ENCODE assay signal across 29 cellular contexts in genomic region chr6:37906121-37906520, GRCh38.
"Had no signal": no experiment of that assay in that cellular context is flagged by ENCODE, and none has a peak within 500 bp of the region (broad histone marks: within the 10 kb centered on the region; RNA-seq: fewer than 3 reads in every experiment).

No MANE protein-coding gene starts in this region.

- H3K4me3 Mint-ChIP-seq: activated CD8-positive, alpha-beta T cell treated with anti-CD3 and anti-CD28 coated beads, Interleukin-2, amount 10 ng/mL, durations not matched to agents 7 days and 5 days; activated naive CD8-positive, alpha-beta T cell treated with anti-CD3 and anti-CD28 coated beads, Interleukin-2, amount 50 U/mL, for 24 hours; activated T-helper 1 cell treated with anti-CD3 and anti-CD28 coated beads, Interleukin-12 subunit alpha, Interleukin-12 subunit beta, Interleukin-2, Interleukin-4 antibody, amounts not matched to agents 30 ng/mL and 10 ng/mL and 1 ng/mL, durations not matched to agents 14 hours and 24 hours and 36 hours; central memory CD8-positive, alpha-beta T cell; mesothelial cell of epicardium; neural progenitor cell had no signal

- H3K27ac ChIP-seq: ascending aorta, coronary artery, neural progenitor cell, testis, uterus had no signal

- H3K36me3 ChIP-seq: ascending aorta, breast epithelium, neural progenitor cell, uterus had no signal

- H3K27me3 Mint-ChIP-seq: activated naive CD8-positive, alpha-beta T cell treated with anti-CD3 and anti-CD28 coated beads, Interleukin-2, amount 50 U/mL, for 24 hours; central memory CD8-positive, alpha-beta T cell; naive thymus-derived CD8-positive, alpha-beta T cell had no signal

- H3K4me3 ChIP-seq: ascending aorta, breast epithelium, coronary artery, lung, neural progenitor cell, smooth muscle cell, testis, uterus had no signal

- DNase-seq: activated CD4-positive, alpha-beta T cell treated with anti-CD3 and anti-CD28 coated beads for 1 hour; activated CD4-positive, alpha-beta T cell treated with anti-CD3 and anti-CD28 coated beads, Interleukin-2, amount 50 U/mL, for 1 hour; activated CD8-positive, alpha-beta T cell treated with anti-CD3 and anti-CD28 coated beads, Interleukin-2, amount 10 ng/mL, durations not matched to agents 7 days and 5 days; activated gamma-delta T cell; activated naive CD4-positive, alpha-beta T cell treated with anti-CD3 and anti-CD28 coated beads, Interleukin-2, amount 50 U/mL, for 16 hours; activated naive CD8-positive, alpha-beta T cell treated with anti-CD3 and anti-CD28 coated beads, Interleukin-2, amount 50 U/mL, for 24 hours; effector CD4-positive, alpha-beta T cell; erythroblast; foreskin fibroblast; naive thymus-derived CD8-positive, alpha-beta T cell; posterior cingulate gyrus; stimulated activated CD4-positive, alpha-beta T cell treated with anti-CD3 and anti-CD28 coated beads, Interleukin-15, amount 100 ng/mL, for 24 hours; stimulated activated CD8-positive, alpha-beta memory T cell treated with anti-CD3 and anti-CD28 coated beads, Interleukin-4, amount 100 ng/mL, for 48 hours; stimulated activated naive CD4-positive, alpha-beta T cell; T-helper 9 cell; testis; uterus had no signal

- H3K27ac Mint-ChIP-seq: activated CD8-positive, alpha-beta T cell treated with anti-CD3 and anti-CD28 coated beads, Interleukin-2, amount 10 ng/mL, durations not matched to agents 7 days and 5 days; activated naive CD8-positive, alpha-beta T cell treated with anti-CD3 and anti-CD28 coated beads, Interleukin-2, amount 50 U/mL, for 24 hours; activated T-helper 1 cell treated with anti-CD3 and anti-CD28 coated beads, Interleukin-12 subunit alpha, Interleukin-12 subunit beta, Interleukin-2, Interleukin-4 antibody, amounts not matched to agents 30 ng/mL and 10 ng/mL and 1 ng/mL, durations not matched to agents 14 hours and 24 hours and 36 hours; mesothelial cell of epicardium; neural progenitor cell had no signal

- H3K27me3 ChIP-seq: ascending aorta, breast epithelium, neural progenitor cell, testis, uterus had no signal

- H3K4me1 ChIP-seq: neural progenitor cell had no signal

- H3K9me3 ChIP-seq: ascending aorta, breast epithelium, testis, uterus had no signal

- ATAC-seq: activated CD8-positive, alpha-beta T cell treated with anti-CD3 and anti-CD28 coated beads, Interleukin-2, amount 10 ng/mL, durations not matched to agents 7 days and 5 days; activated naive CD8-positive, alpha-beta T cell treated with anti-CD3 and anti-CD28 coated beads, Interleukin-2, amount 50 U/mL, for 24 hours; left lobe of liver; naive thymus-derived CD8-positive, alpha-beta T cell; sciatic nerve had no signal

- FAIRE-seq: endometrium had no signal

- H3K9me3 Mint-ChIP-seq: activated naive CD8-positive, alpha-beta T cell treated with anti-CD3 and anti-CD28 coated beads, Interleukin-2, amount 50 U/mL, for 24 hours; activated T-helper 1 cell treated with anti-CD3 and anti-CD28 coated beads, Interleukin-12 subunit alpha, Interleukin-12 subunit beta, Interleukin-2, Interleukin-4 antibody, amounts not matched to agents 30 ng/mL and 10 ng/mL and 1 ng/mL, durations not matched to agents 14 hours and 24 hours and 36 hours; central memory CD8-positive, alpha-beta T cell; naive thymus-derived CD8-positive, alpha-beta T cell had no signal
